In genomic region chr20:21571841-21572690, GRCh38 we compare ENCODE assay signal across 8 cellular contexts. TPM values are rescaled to one million over a fixed set of nuclear protein-coding genes. Genes with fewer than 3 reads are reported as not detected.
DNase-seq lines count a peak whose midpoint lies in the region; ATAC-seq, FAIRE-seq and TF ChIP-seq lines count a peak whose summit lies in the region.

No MANE protein-coding gene starts in this region.

- WGBS in pancreas, 2 donors = 20 to 26% methylated on average over 15 of the region's 15 CpGs

- peak; percentile 18 for DNase-seq in AG08396 (ENCODE audit: low spot score)
- DNase-seq in G401 (ENCODE audit: low spot score) = peak; percentile 16
- DNase-seq in Panc1 (ENCODE audit: low read depth, low spot score) = peak; percentile 10
- no peak for DNase-seq in epithelial cell of proximal tubule (ENCODE audit: low read depth)
- DNase-seq in pancreas = peak in 1 of 6 donors; percentile 9

- peak; percentile 95 for FAIRE-seq in pancreas (lab: Jason Lieb, UNC)

- POLR2A ChIA-PET in Panc1 (lab: Charles Lee) = no interaction called here

- no peak overlapping the region for H3K4me3 ChIP-seq in Panc1 (ENCODE audit: low read depth in 2 of 2, low read length in 2 of 2)
- no peak overlapping the region for H3K4me3 ChIP-seq in epithelial cell of proximal tubule (ENCODE audit: low read depth, low read length)
- no peak overlapping the region for H3K4me3 ChIP-seq in pancreas

- TF ChIP-seq CTCF in Panc1 (IDR thresholded peaks at IDR 0.05) = peak; percentile 90
- TF ChIP-seq CTCF in epithelial cell of proximal tubule (conservative IDR thresholded peaks at IDR 0.05; ENCODE audit: low read depth, low read length) = peak; percentile 86
- peak; percentile 60 to 85 (median 82) for TF ChIP-seq CTCF in pancreas (IDR thresholded peaks at IDR 0.05)

- H3K4me1 ChIP-seq in Panc1 (ENCODE audit: control insufficient read depth, insufficient read depth, low read length) = no peaks in the 10 kb centered on the region
- H3K4me1 ChIP-seq in pancreas = no peaks in the 10 kb centered on the region

- ATAC-seq in Panc1 (no peak; the same call in 1 of the 2 replicates), pancreas (peak in 3 of 4 donors; percentile 42 to 66 (median 47)), HG03520 (IDR thresholded peaks at IDR 0.05; ENCODE audit: unreplicated experiment) (no peak), HG03139 (IDR thresholded peaks at IDR 0.05; ENCODE audit: unreplicated experiment) (no peak), GM21360 (IDR thresholded peaks at IDR 0.05; ENCODE audit: unreplicated experiment) (no peak)

- intact Hi-C loops in Panc1 (cut with micrococcal nuclease; ENCODE audit: unreplicated experiment) = loop anchor here (5.0 kb wide), 2 partner anchors 35 to 335 kb away; no protein-coding TSS in a partner anchor
- intact Hi-C loops in pancreas (cut with DNase I) = loop anchor here in 1 of 3 donors (10.0 kb wide), 2 partner anchors 337 to 717 kb away; no protein-coding TSS in a partner anchor

- H3K36me3 ChIP-seq in Panc1 (ENCODE audit: control insufficient read depth, insufficient read depth, low read length) (no peaks in the 10 kb centered on the region), pancreas (no peaks in the 10 kb centered on the region)

- CTCF ChIA-PET in Panc1 (lab: Charles Lee) = no interaction called here

- no peaks in the 10 kb centered on the region for H3K9me3 ChIP-seq in Panc1 (ENCODE audit: control insufficient read depth, insufficient read depth, low read depth, low read length)
- H3K9me3 ChIP-seq in pancreas = no peaks in the 10 kb centered on the region

- H3K27ac ChIP-seq in Panc1 (ENCODE audit: low read length) = no peak overlapping the region
- no peak overlapping the region for H3K27ac ChIP-seq in pancreas

- no TSS peak for BruUV-seq in Panc1 (replicated peaks; lab: Mats Ljungman, UMichigan)

- 0 out of 2 replicates have a peak, but pooled peaks cover 2% of the 10 kb centered on the region for H3K27me3 ChIP-seq in Panc1 (ENCODE audit: control insufficient read depth, insufficient read depth, low read length)
- H3K27me3 ChIP-seq in pancreas = peaks cover 0 to 14% (median 6%) of the 10 kb centered on the region in 4 donors

- in situ Hi-C loops in G401 (cut with HindIII; ENCODE audit: low sequenced_read_pairs) (no loop called here), Panc1 (cut with HindIII; ENCODE audit: low pct_unique_long_range_greater_than_20kb, low sequenced_read_pairs) (no loop called here)

RNA-seq across cellular contexts. Expression of gene NKX2-2, which starts 58.2 kb away (rescaled TPM):
- not detected in 2 replicates for total RNA-seq in G401 (2014; rRNA removed; shearing (Covaris generic))
- total RNA-seq in Panc1 (2021; ENCODE audit: unreplicated experiment) (not detected), epithelial cell of proximal tubule (not detected in 2 replicates), pancreas (1 to 10 TPM; 2.0 to 5.7 (median 3.0) TPM)
- not detected for polyA plus RNA-seq in Panc1 (2012; ENCODE audit: insufficient read length)
- polyA plus RNA-seq in pancreas = 10 to 100 TPM; 11.5 to 28.7 TPM

Comparison
In these comparisons a context has a peak if more than half of its experiments do, and no peak if none do; other contexts are left out.
1. ATAC-seq: peak in pancreas (3 of 4); none in Panc1 (single experiment), HG03520 (single experiment), HG03139 (single experiment) and GM21360 (single experiment).
2. Peak in every context shown above with its lines, with median percentiles within 50 percentile points of each other: CTCF ChIP-seq.